17 cellular contexts compared by ENCODE assay signal in genomic region chr1:30704765-30705509, GRCh38. TPM values are rescaled to one million over a fixed set of nuclear protein-coding genes. Genes with fewer than 3 reads are reported as not detected.
"Had no signal": no experiment of that assay in that cellular context is flagged by ENCODE, and none has a peak within 500 bp of the region (broad histone marks: within the 10 kb centered on the region; RNA-seq: fewer than 3 reads in every experiment).

No MANE protein-coding gene starts in this region.

- DNase-seq: activated CD4-positive, alpha-beta memory T cell treated with anti-CD3 and anti-CD28 coated beads for 36 hours; activated CD4-positive, CD25-positive, alpha-beta regulatory T cell treated with anti-CD3 and anti-CD28 coated beads, Interleukin-2, amount 50 U/mL, for 72 hours; activated CD8-positive, alpha-beta memory T cell treated with anti-CD3 and anti-CD28 coated beads, Interleukin-2, amount 10 ng/mL, durations not matched to agents 7 days and 5 days; activated naive CD4-positive, alpha-beta T cell treated with anti-CD3 and anti-CD28 coated beads for 36 hours; activated naive CD8-positive, alpha-beta T cell treated with anti-CD3 and anti-CD28 coated beads, Interleukin-2, amount 50 U/mL, for 24 hours; activated T-cell treated with anti-CD3 and anti-CD28 coated beads, Interleukin-2, amount 50 U/mL, for 1 hour; pancreas; stimulated activated CD4-positive, alpha-beta T cell treated with anti-CD3 and anti-CD28 coated beads, Interleukin-2, amount 100 ng/mL, for 48 hours; stimulated activated naive CD4-positive, alpha-beta T cell; trophoblast cell had no signal

- H3K4me1 ChIP-seq: ascending aorta, pancreas had no signal

- H3K4me3 ChIP-seq: ascending aorta, neural progenitor cell, pancreas had no signal

- H3K9ac ChIP-seq: neural progenitor cell had no signal

- H3K27ac ChIP-seq: ascending aorta, neural progenitor cell, pancreas had no signal

- H3K9me3 ChIP-seq: ascending aorta, pancreas had no signal

- H3K27me3 ChIP-seq: ascending aorta, neural progenitor cell, pancreas had no signal

- H3K36me3 ChIP-seq: ascending aorta, neural progenitor cell, pancreas had no signal

RNA-seq across cellular contexts. Expression of gene MATN1, which starts 18.4 kb away (rescaled TPM):
- total RNA-seq: epithelial cell of proximal tubule; left ventricle myocardium superior; renal cortical epithelial cell; subcutaneous adipose tissue; T-helper 1 cell treated with Interleukin-12 subunit alpha and Interleukin-12 subunit beta and Interleukin-4 antibody, amounts not matched to agents 30 ng/mL and 1 ng/mL, for 36 hours had no signal

RNA-seq across cellular contexts. Expression of gene LAPTM5, which starts 52.6 kb away (rescaled TPM):
- total RNA-seq: renal cortical epithelial cell had no signal
